18 cellular contexts compared by ENCODE assay signal in genomic region chr6:17446713-17447112, GRCh38.
DNase-seq lines count a peak whose midpoint lies in the region; ATAC-seq lines count a peak whose summit lies in the region.
"Had no signal": no experiment of that assay in that cellular context is flagged by ENCODE, and none has a peak within 500 bp of the region (broad histone marks: within the 10 kb centered on the region; RNA-seq: fewer than 3 reads in every experiment).

No MANE protein-coding gene starts in this region.

- peak; percentile 29 for ATAC-seq in GM18498 (IDR thresholded peaks at IDR 0.05; ENCODE audit: unreplicated experiment)
- ATAC-seq in GM21529 (IDR thresholded peaks at IDR 0.05; ENCODE audit: unreplicated experiment): peak; percentile 34
- no peak for ATAC-seq in HG02970 (IDR thresholded peaks at IDR 0.05; ENCODE audit: low FRiP score, unreplicated experiment)
- no peak for ATAC-seq in GM18520 (IDR thresholded peaks at IDR 0.05; ENCODE audit: unreplicated experiment)
- no peak for ATAC-seq in HG03469 (IDR thresholded peaks at IDR 0.05; ENCODE audit: unreplicated experiment)
- ATAC-seq: left colon, PC-3 had no signal

- DNase-seq in HK-2 (ENCODE audit: unreplicated experiment) (peak; percentile 37), left kidney (ENCODE audit: low read depth, low spot score) (peak; percentile 65)
- DNase-seq in stimulated activated CD4-positive, alpha-beta T cell treated with anti-CD3 and anti-CD28 coated beads, Interleukin-2, amount 100 ng/mL, for 24 hours: no peak
- DNase-seq: activated CD4-positive, alpha-beta T cell treated with anti-CD3 and anti-CD28 coated beads, Interleukin-2, amount 10 ng/mL, durations not matched to agents 24 days and 14 days; activated naive CD8-positive, alpha-beta T cell treated with anti-CD3 and anti-CD28 coated beads for 36 hours; activated T-cell treated with anti-CD3 and anti-CD28 coated beads, Interleukin-2, amount 50 U/mL, for 1 hour; hippocampal formation; left colon; NCI-H1694 treated with DMSO at 0.1 percent for 48 hours; NCI-H446 treated with DMSO at 0.1 percent for 48 hours; PC-3; T1000; uterus had no signal

Comparison
In these comparisons a context has a peak if more than half of its experiments do, and no peak if none do; other contexts are left out.
1. ATAC-seq: peak in GM18498 (single experiment) and GM21529 (single experiment); none in HG02970 (single experiment), GM18520 (single experiment) and HG03469 (single experiment).
2. DNase-seq: peak in HK-2 (single experiment) and left kidney (single experiment); none in stimulated activated CD4-positive, alpha-beta T cell treated with anti-CD3 and anti-CD28 coated beads, Interleukin-2, amount 100 ng/mL, for 24 hours (0 of 2).